In genomic region chr10:580796-581195, GRCh38 we compare ENCODE assay signal across 10 cellular contexts.
DNase-seq lines count a peak whose midpoint lies in the region; ATAC-seq and TF ChIP-seq lines count a peak whose summit lies in the region.
"Had no signal": no experiment of that assay in that cellular context is flagged by ENCODE, and none has a peak within 500 bp of the region (broad histone marks: within the 10 kb centered on the region; RNA-seq: fewer than 3 reads in every experiment).

No MANE protein-coding gene starts in this region.

- H3K27ac ChIP-seq in gastroesophageal sphincter, result peak overlapping the region; percentile 60 to 72 (median 62)
- H3K27ac ChIP-seq in SJCRH30, result no peak overlapping the region

- H3K4me1 ChIP-seq in adipocyte (ENCODE audit: control insufficient read depth, insufficient read depth, low read length) (peaks cover 21% of the 10 kb centered on the region), gastroesophageal sphincter (peaks cover 8 to 80% (median 17%) of the 10 kb centered on the region in 3 donors), SJCRH30 (no peaks in the 10 kb centered on the region)

- H3K36me3 ChIP-seq in adipocyte (ENCODE audit: control insufficient read depth, insufficient read depth, low read length, severe bottlenecking) (no peaks in the 10 kb centered on the region), gastroesophageal sphincter (no peaks in the 10 kb centered on the region), SJCRH30 (no peaks in the 10 kb centered on the region)

- H3K9me3 ChIP-seq in adipocyte (ENCODE audit: control insufficient read depth, low read length), result no peaks in the 10 kb centered on the region
- no peaks in the 10 kb centered on the region for H3K9me3 ChIP-seq in gastroesophageal sphincter
- no peaks in the 10 kb centered on the region for H3K9me3 ChIP-seq in SJCRH30 (replicated peaks)

- intact Hi-C loops in sciatic nerve (cut with DNase I), result no loop called here

- no peak overlapping the region for H3K9ac ChIP-seq in adipocyte (ENCODE audit: low read length)

- DNase-seq in EH (ENCODE audit: low read depth), result peak; percentile 93
- DNase-seq in adipocyte (ENCODE audit: low read depth), result peak; percentile 87
- no peak for DNase-seq in sciatic nerve (ENCODE audit: low spot score)
- DNase-seq in NOMO-1 treated with dmso at 0.1 percent for 144 hours (lab: John Stamatoyannopoulos, UW; ENCODE audit: unreplicated experiment), result no peak
- DNase-seq in SJCRH30, result no peak
- no peak for DNase-seq in NCI-H1105 treated with DMSO at 0.1 percent for 48 hours (lab: John Stamatoyannopoulos, UW)
- DNase-seq in activated T-cell treated with anti-CD3 and anti-CD28 coated beads, Interleukin-2, amount 50 U/mL, for 48 hours, result no peak
- DNase-seq: activated naive CD4-positive, alpha-beta T cell treated with Interleukin-2 at 50 U/mL for 16 hours; stimulated activated naive CD8-positive, alpha-beta T cell treated with anti-CD3 and anti-CD28 coated beads, Interleukin-15, Interleukin-2, amounts not matched to agents 100 U/mL and 50 U/mL, for 24 hours had no signal

- H3K4me3 ChIP-seq in adipocyte (ENCODE audit: low read length) (no peak overlapping the region), gastroesophageal sphincter (no peak overlapping the region), SJCRH30 (no peak overlapping the region)

- no peak for TF ChIP-seq EP300 in gastroesophageal sphincter (IDR thresholded peaks at IDR 0.05)

- no peak for TF ChIP-seq POLR2A in gastroesophageal sphincter (IDR thresholded peaks at IDR 0.05)

- 35% methylated on average over 5 to 7 of the region's 7 CpGs for WGBS in gastroesophageal sphincter (ENCODE audit: low coverage in 1 of 2), 2 donors

- TF ChIP-seq CTCF in gastroesophageal sphincter (IDR thresholded peaks at IDR 0.05), result no peak

- peak; percentile 90 for ATAC-seq in gastroesophageal sphincter
- ATAC-seq in sciatic nerve, result peak; percentile 89
- ATAC-seq: stimulated activated naive CD8-positive, alpha-beta T cell treated with anti-CD3 and anti-CD28 coated beads, Interleukin-15, Interleukin-2, amounts not matched to agents 100 U/mL and 50 U/mL, for 24 hours had no signal

- H3K27me3 ChIP-seq in adipocyte (replicated peaks; ENCODE audit: control insufficient read depth, insufficient read depth, low read length) (no peaks in the 10 kb centered on the region), gastroesophageal sphincter (no peaks in the 10 kb centered on the region), SJCRH30 (no peaks in the 10 kb centered on the region)

Comparison
In these comparisons a context has a peak if more than half of its experiments do, and no peak if none do; other contexts are left out.
1. DNase-seq: peak in EH (single experiment) and adipocyte (single experiment); none in sciatic nerve (single experiment), NOMO-1 treated with dmso at 0.1 percent for 144 hours (single experiment), SJCRH30 (0 of 2), NCI-H1105 treated with DMSO at 0.1 percent for 48 hours (single experiment) and activated T-cell treated with anti-CD3 and anti-CD28 coated beads, Interleukin-2, amount 50 U/mL, for 48 hours (0 of 2).